ENCODE assay signal across 16 cellular contexts in genomic region chr6:130675072-130675471, GRCh38.
DNase-seq lines count a peak whose midpoint lies in the region; ATAC-seq, FAIRE-seq and TF ChIP-seq lines count a peak whose summit lies in the region.
"Had no signal": no experiment of that assay in that cellular context is flagged by ENCODE, and none has a peak within 500 bp of the region (broad histone marks: within the 10 kb centered on the region; RNA-seq: fewer than 3 reads in every experiment).

No MANE protein-coding gene starts in this region.

- ATAC-seq in HCT116, result no peak
- ATAC-seq in HG02588 (IDR thresholded peaks at IDR 0.05; ENCODE audit: unreplicated experiment), result no peak
- no peak for ATAC-seq in HG02973 (IDR thresholded peaks at IDR 0.05; ENCODE audit: unreplicated experiment)

- no peaks in the 10 kb centered on the region for H3K9me2 ChIP-seq in HCT116 (ENCODE audit: insufficient read depth)

- no peaks in the 10 kb centered on the region for H3K36me3 Mint-ChIP-seq in endodermal cell (ENCODE audit: low read depth)
- H3K36me3 Mint-ChIP-seq: CD4-positive, alpha-beta memory T cell; neural progenitor cell had no signal

- H3K4me1 ChIP-seq in HCT116 (ENCODE audit: control insufficient read depth in 1 of 2, insufficient read depth in 2 of 2, low read length in 2 of 2), result no peaks in the 10 kb centered on the region
- H3K4me1 ChIP-seq in osteoblast (ENCODE audit: insufficient read depth, low read length), result peaks cover 19% of the 10 kb centered on the region
- no peaks in the 10 kb centered on the region for H3K4me1 ChIP-seq in endodermal cell (ENCODE audit: control insufficient read depth, insufficient read depth, low read length)
- H3K4me1 ChIP-seq: neural progenitor cell had no signal

- intact Hi-C loops in HCT116 (cut with micrococcal nuclease), result loop anchor here (5.0 kb wide), 1 partner anchor 353 kb away; no protein-coding TSS in a partner anchor

- no peaks in the 10 kb centered on the region for H3K27me3 ChIP-seq in HCT116 (ENCODE audit: insufficient read depth, low read length)
- H3K27me3 ChIP-seq in osteoblast (ENCODE audit: insufficient read depth, low read length), result no peaks in the 10 kb centered on the region
- no peaks in the 10 kb centered on the region for H3K27me3 ChIP-seq in endodermal cell (ENCODE audit: control insufficient read depth, insufficient read depth, low read length, poor library complexity, severe bottlenecking)
- H3K27me3 ChIP-seq: neural progenitor cell had no signal

- H3K9ac ChIP-seq in HCT116 (ENCODE audit: low read length) (no peak overlapping the region), endodermal cell (ENCODE audit: extremely low read depth, low read length, poor library complexity, severe bottlenecking) (no peak overlapping the region)
- H3K9ac ChIP-seq: neural progenitor cell had no signal

- H3K9me3 ChIP-seq in HCT116 (ENCODE audit: control insufficient read depth in 1 of 2, insufficient read depth in 1 of 2, low read depth in 1 of 2, low read length in 2 of 2), result no peaks in the 10 kb centered on the region
- H3K9me3 ChIP-seq in osteoblast (ENCODE audit: low read depth, low read length), result no peaks in the 10 kb centered on the region
- H3K9me3 ChIP-seq in endodermal cell (ENCODE audit: control insufficient read depth, low read length), result no peaks in the 10 kb centered on the region

- H3K4me1 Mint-ChIP-seq in endodermal cell, result no peaks in the 10 kb centered on the region

- no peak overlapping the region for H3K27ac Mint-ChIP-seq in endodermal cell
- H3K27ac Mint-ChIP-seq: activated T-cell treated with anti-CD3 and anti-CD28 coated beads, Interleukin-2, amount 50 U/mL, for 72 hours; CD4-positive, alpha-beta memory T cell; neural progenitor cell had no signal

- RAD21 ChIA-PET in HCT116 (lab: Charles Lee; ENCODE audit: low non-redundant PET in 1 of 2, low total read pairs in 2 of 2, uncharacterized antibody in 2 of 2, unreplicated experiment in 2 of 2), result no interaction called here

- TF ChIP-seq RAD21 in HCT116 (IDR thresholded peaks at IDR 0.05; ENCODE audit: low read depth), result no peak

- H2AFZ ChIP-seq in HCT116 (ENCODE audit: low read depth, low read length, poor library complexity, severe bottlenecking) (peak overlapping the region; percentile 12), osteoblast (ENCODE audit: low read length) (no peak overlapping the region)
- H2AFZ ChIP-seq: neural progenitor cell had no signal

- no TSS peak for BruUV-seq in HCT116 (replicated peaks; lab: Mats Ljungman, UMichigan)

- POLR2A ChIA-PET in HCT116 (lab: Charles Lee) (no interaction called here), RWPE1 (lab: Yijun Ruan, JAX; ENCODE audit: low non-redundant PET) (no interaction called here)

- H3K4me3 ChIP-seq in HCT116 (replicated peaks in 1 of 2; ENCODE audit: low read depth in 1 of 2, low read length in 2 of 2), result no peak overlapping the region
- no peak overlapping the region for H3K4me3 ChIP-seq in osteoblast (ENCODE audit: insufficient read depth, low read length)
- no peak overlapping the region for H3K4me3 ChIP-seq in endodermal cell (ENCODE audit: low read length)
- H3K4me3 ChIP-seq: lung, neural progenitor cell had no signal

- peak; percentile 28 for FAIRE-seq in colon (lab: Jason Lieb, UNC)

- no peak overlapping the region for H3K27ac ChIP-seq in HCT116 (ENCODE audit: low read depth, low read length)
- H3K27ac ChIP-seq in RWPE1, result no peak overlapping the region
- H3K27ac ChIP-seq in osteoblast (ENCODE audit: low read depth, low read length), result no peak overlapping the region
- no peak overlapping the region for H3K27ac ChIP-seq in endodermal cell (ENCODE audit: low read depth, low read length)
- H3K27ac ChIP-seq: neural progenitor cell had no signal

- no peak for TF ChIP-seq POLR2A in HCT116 (IDR thresholded peaks at IDR 0.05; ENCODE audit: borderline replicate concordance, extremely low read depth, insufficient read depth, insufficient read length)

- no peaks in the 10 kb centered on the region for H3K9me3 Mint-ChIP-seq in endodermal cell

- TF ChIP-seq CTCF in HCT116 (IDR thresholded peaks at IDR 0.05 in 2 of 3, conservative IDR thresholded peaks at IDR 0.05 in 1 of 3; ENCODE audit: borderline replicate concordance in 1 of 3, insufficient read depth in 1 of 3, low read depth in 2 of 3, low read length in 2 of 3) (no peak), RWPE1 (conservative IDR thresholded peaks at IDR 0.05; ENCODE audit: low read depth) (no peak), osteoblast (IDR thresholded peaks at IDR 0.05; ENCODE audit: extremely low read depth, low read depth, low read length) (no peak), endodermal cell (conservative IDR thresholded peaks at IDR 0.05) (no peak)

- H3K27me3 Mint-ChIP-seq in endodermal cell (ENCODE audit: insufficient read depth), result no peaks in the 10 kb centered on the region
- H3K27me3 Mint-ChIP-seq: brain; CD4-positive, alpha-beta memory T cell had no signal

- H4K20me1 ChIP-seq in HCT116 (ENCODE audit: insufficient read depth), result no peaks in the 10 kb centered on the region
- H4K20me1 ChIP-seq in osteoblast (ENCODE audit: insufficient read depth, low read length), result no peaks in the 10 kb centered on the region

- WGBS in endodermal cell (ENCODE audit: insufficient coverage in 1 of 2, insufficient read length in 1 of 2), 2 experiments, result 93 to 94% methylated on average over 3 of the region's 3 CpGs

- no peak overlapping the region for H3K4me3 Mint-ChIP-seq in endodermal cell
- H3K4me3 Mint-ChIP-seq: activated T-cell treated with anti-CD3 and anti-CD28 coated beads, Interleukin-2, amount 50 U/mL, for 72 hours; brain; CD4-positive, alpha-beta memory T cell; neural progenitor cell had no signal

- H3K36me3 ChIP-seq in HCT116 (ENCODE audit: control insufficient read depth in 1 of 2, insufficient read depth in 2 of 2, low read length in 2 of 2), result no peaks in the 10 kb centered on the region
- no peaks in the 10 kb centered on the region for H3K36me3 ChIP-seq in osteoblast (ENCODE audit: insufficient read depth, low read length)
- H3K36me3 ChIP-seq in endodermal cell (ENCODE audit: control insufficient read depth, insufficient read depth, low read length), result no peaks in the 10 kb centered on the region
- H3K36me3 ChIP-seq: neural progenitor cell had no signal

- H3K79me2 ChIP-seq in HCT116 (ENCODE audit: insufficient read depth, low read length) (no peaks in the 10 kb centered on the region), osteoblast (ENCODE audit: insufficient read depth, low read length) (no peaks in the 10 kb centered on the region)

- CTCF ChIA-PET in HCT116 (lab: Charles Lee), result interaction anchor here (1.2 kb wide), 1 partner anchor 23 kb away, joined by 4 read pairs; no protein-coding TSS in a partner anchor
- CTCF ChIA-PET in RWPE1 (lab: Yijun Ruan, JAX), result interaction anchor here (0.6 kb wide), 2 partner anchors 863 to 901 kb away, joined by 3 read pairs; no protein-coding TSS in a partner anchor

- no peak overlapping the region for H3K4me2 ChIP-seq in HCT116 (ENCODE audit: low read length)
- peak overlapping the region; percentile 5 for H3K4me2 ChIP-seq in osteoblast (ENCODE audit: insufficient read depth, low read length)
- H3K4me2 ChIP-seq: neural progenitor cell had no signal

- DNase-seq in HCT116 (ENCODE audit: low read depth, low spot score) (no peak), RWPE1 (ENCODE audit: low spot score) (peak; percentile 15), osteoblast (ENCODE audit: insufficient read length, low spot score, missing footprints) (peak; percentile 57), endodermal cell (no peak), inferior parietal cortex (ENCODE audit: extremely low spot score) (no peak)
- DNase-seq: activated CD4-positive, alpha-beta T cell treated with anti-CD3 and anti-CD28 coated beads for 1 hour; GF-D8; H7 had no signal

TF ChIP-seq in HCT116, 20 proteins besides CTCF, POLR2A, EP300 and RAD21:
- TF ChIP-seq POLR2AphosphoS5 (IDR thresholded peaks at IDR 0.05; ENCODE audit: low read depth, low read length), result no peak

Comparison
In these comparisons a context has a peak if more than half of its experiments do, and no peak if none do; other contexts are left out.
1. DNase-seq: peak in RWPE1 (single experiment) and osteoblast (single experiment); none in HCT116 (single experiment), endodermal cell (single experiment) and inferior parietal cortex (single experiment).